ENCODE assay signal across 14 cellular contexts in genomic region chr1:229879746-229880145, GRCh38.
"Had no signal": no experiment of that assay in that cellular context is flagged by ENCODE, and none has a peak within 500 bp of the region (broad histone marks: within the 10 kb centered on the region; RNA-seq: fewer than 3 reads in every experiment).

No MANE protein-coding gene starts in this region.

- H3K27me3 ChIP-seq: thyroid gland had no signal

- H3K4me1 ChIP-seq: SJSA1 had no signal

- DNase-seq: activated CD4-positive, alpha-beta memory T cell treated with anti-CD3 and anti-CD28 coated beads, Interleukin-2, amount 10 ng/mL, durations not matched to agents 7 days and 5 days; activated naive CD8-positive, alpha-beta T cell treated with anti-CD3 and anti-CD28 coated beads, Interleukin-2, amount 10 ng/mL, durations not matched to agents 7 days and 5 days; aorta; effector CD8-positive, alpha-beta T cell; mucosa of descending colon; natural killer cell; occipital lobe; stimulated activated CD4-positive, alpha-beta T cell treated with anti-CD3 and anti-CD28 coated beads, Interleukin-4, amount 100 ng/mL, for 4 hours; stimulated activated naive CD8-positive, alpha-beta T cell treated with anti-CD3 and anti-CD28 coated beads, Interleukin-15, amount 100 ng/mL, for 72 hours; T-helper 9 cell; thyroid gland had no signal

- H3K4me3 ChIP-seq: cardiac muscle cell, coronary artery, mucosa of descending colon, SJSA1, thyroid gland had no signal

- ATAC-seq: mucosa of descending colon; natural killer cell; stimulated activated naive CD8-positive, alpha-beta T cell treated with anti-CD3 and anti-CD28 coated beads, Interleukin-15, amount 100 ng/mL, for 72 hours had no signal

- H3K4me1 Mint-ChIP-seq: activated CD4-positive, alpha-beta memory T cell treated with anti-CD3 and anti-CD28 coated beads, Interleukin-2, amount 10 ng/mL, durations not matched to agents 7 days and 5 days; activated naive CD8-positive, alpha-beta T cell treated with anti-CD3 and anti-CD28 coated beads, Interleukin-2, amount 10 ng/mL, durations not matched to agents 7 days and 5 days; natural killer cell had no signal

- H3K9me3 Mint-ChIP-seq: activated CD4-positive, alpha-beta memory T cell treated with anti-CD3 and anti-CD28 coated beads, Interleukin-2, amount 10 ng/mL, durations not matched to agents 7 days and 5 days; activated naive CD8-positive, alpha-beta T cell treated with anti-CD3 and anti-CD28 coated beads, Interleukin-2, amount 10 ng/mL, durations not matched to agents 7 days and 5 days; natural killer cell; stimulated activated naive CD8-positive, alpha-beta T cell treated with anti-CD3 and anti-CD28 coated beads, Interleukin-15, amount 100 ng/mL, for 72 hours had no signal

- H3K27ac ChIP-seq: cardiac muscle cell, coronary artery, SJSA1, thyroid gland had no signal

- H3K36me3 ChIP-seq: cardiac muscle cell, SJSA1, thyroid gland had no signal

- H3K36me3 Mint-ChIP-seq: activated naive CD8-positive, alpha-beta T cell treated with anti-CD3 and anti-CD28 coated beads, Interleukin-2, amount 10 ng/mL, durations not matched to agents 7 days and 5 days; natural killer cell had no signal

- H3K4me3 Mint-ChIP-seq: activated CD4-positive, alpha-beta memory T cell treated with anti-CD3 and anti-CD28 coated beads, Interleukin-2, amount 10 ng/mL, durations not matched to agents 7 days and 5 days; activated naive CD8-positive, alpha-beta T cell treated with anti-CD3 and anti-CD28 coated beads, Interleukin-2, amount 10 ng/mL, durations not matched to agents 7 days and 5 days; natural killer cell; stimulated activated naive CD8-positive, alpha-beta T cell treated with anti-CD3 and anti-CD28 coated beads, Interleukin-15, amount 100 ng/mL, for 72 hours had no signal

- H3K9me3 ChIP-seq: mucosa of descending colon, SJSA1, thyroid gland had no signal

- H3K27ac Mint-ChIP-seq: activated CD4-positive, alpha-beta memory T cell treated with anti-CD3 and anti-CD28 coated beads, Interleukin-2, amount 10 ng/mL, durations not matched to agents 7 days and 5 days; activated naive CD8-positive, alpha-beta T cell treated with anti-CD3 and anti-CD28 coated beads, Interleukin-2, amount 10 ng/mL, durations not matched to agents 7 days and 5 days; natural killer cell; stimulated activated naive CD8-positive, alpha-beta T cell treated with anti-CD3 and anti-CD28 coated beads, Interleukin-15, amount 100 ng/mL, for 72 hours had no signal
